In genomic region chr17:6691958-6692357, GRCh38 we compare ENCODE assay signal across 8 cellular contexts. TPM values are rescaled to one million over a fixed set of nuclear protein-coding genes. Genes with fewer than 3 reads are reported as not detected.
"Had no signal": no experiment of that assay in that cellular context is flagged by ENCODE, and none has a peak within 500 bp of the region (broad histone marks: within the 10 kb centered on the region; RNA-seq: fewer than 3 reads in every experiment).

No MANE protein-coding gene starts in this region.

RNA-seq across cellular contexts. Expression of gene SLC13A5, which starts 21.2 kb away (rescaled TPM):
- total RNA-seq: stomach, subcutaneous adipose tissue, thoracic aorta, tibial nerve, transverse colon, upper lobe of right lung, ureter, urinary bladder had no signal

RNA-seq across cellular contexts. Expression of gene C17orf100, which starts 40.4 kb away (rescaled TPM):
- total RNA-seq: thoracic aorta had no signal
